ENCODE assay signal across 8 cellular contexts in genomic region chr19:41144403-41144802, GRCh38. TPM values are rescaled to one million over a fixed set of nuclear protein-coding genes. Genes with fewer than 3 reads are reported as not detected.
DNase-seq lines count a peak whose midpoint lies in the region; ATAC-seq and TF ChIP-seq lines count a peak whose summit lies in the region.

No MANE protein-coding gene starts in this region.

- TF ChIP-seq CTCF in lower lobe of right lung (IDR thresholded peaks at IDR 0.05) = peak; percentile 82

- POLR2A ChIA-PET in activated CD4-positive, alpha-beta T cell treated with anti-CD3 and anti-CD28 coated beads, Interleukin-2, amount 10 ng/mL, durations not matched to agents 7 days and 5 days (lab: Charles Lee) = interaction anchor here (0.7 kb wide), 1 partner anchor 313 kb away, joined by 5 read pairs; no protein-coding TSS in a partner anchor

- no peaks in the 10 kb centered on the region for H3K4me1 ChIP-seq in lower lobe of right lung

- no peak overlapping the region for H3K4me3 ChIP-seq in lower lobe of right lung

- in situ Hi-C loops in ACHN (cut with HindIII; ENCODE audit: low pct_ligation_motif_present, low pct_unique_long_range_greater_than_20kb, low sequenced_read_pairs) = no loop called here

- DNase-seq in ACHN (peak; percentile 68), GM19240 (ENCODE audit: insufficient read length, low spot score) (peak; percentile 34), NCI-H748 (lab: John Stamatoyannopoulos, UW; ENCODE audit: unreplicated experiment) (peak; percentile 80), dermis microvascular lymphatic vessel endothelial cell (ENCODE audit: low read depth in 2 of 2) (peak; percentile 79 to 89), lower lobe of right lung (peak; percentile 83)
- DNase-seq in activated CD4-positive, alpha-beta T cell treated with anti-CD3 and anti-CD28 coated beads, Interleukin-2, amount 10 ng/mL, durations not matched to agents 7 days and 5 days = peak; percentile 93
- peak; percentile 61 for DNase-seq in stimulated activated CD8-positive, alpha-beta memory T cell treated with anti-CD3 and anti-CD28 coated beads, Interleukin-12 subunit alpha, Interleukin-12 subunit beta, amount 100 ng/mL, for 4 hours (ENCODE audit: low read depth)

- H3K36me3 ChIP-seq in lower lobe of right lung = no peaks in the 10 kb centered on the region

- no peaks in the 10 kb centered on the region for H3K9me3 ChIP-seq in lower lobe of right lung

- H3K4me1 Mint-ChIP-seq in activated CD4-positive, alpha-beta T cell treated with anti-CD3 and anti-CD28 coated beads, Interleukin-2, amount 10 ng/mL, durations not matched to agents 7 days and 5 days = peaks cover 2% of the 10 kb centered on the region

- H3K4me3 Mint-ChIP-seq in activated CD4-positive, alpha-beta T cell treated with anti-CD3 and anti-CD28 coated beads, Interleukin-2, amount 10 ng/mL, durations not matched to agents 7 days and 5 days = no peak overlapping the region

- no peaks in the 10 kb centered on the region for H3K27me3 ChIP-seq in lower lobe of right lung (ENCODE audit: low read depth)

- intact Hi-C loops in lower lobe of right lung (cut with DNase I) = no loop called here

- ATAC-seq in lower lobe of right lung (peak; percentile 90 to 92), HG03442 (IDR thresholded peaks at IDR 0.05; ENCODE audit: unreplicated experiment) (no peak)

- H3K9me3 Mint-ChIP-seq in activated CD4-positive, alpha-beta T cell treated with anti-CD3 and anti-CD28 coated beads, Interleukin-2, amount 10 ng/mL, durations not matched to agents 7 days and 5 days = no peaks in the 10 kb centered on the region

- H3K27ac Mint-ChIP-seq in activated CD4-positive, alpha-beta T cell treated with anti-CD3 and anti-CD28 coated beads, Interleukin-2, amount 10 ng/mL, durations not matched to agents 7 days and 5 days = no peak overlapping the region

- H3K36me3 Mint-ChIP-seq in activated CD4-positive, alpha-beta T cell treated with anti-CD3 and anti-CD28 coated beads, Interleukin-2, amount 10 ng/mL, durations not matched to agents 7 days and 5 days (ENCODE audit: low read depth) = no peaks in the 10 kb centered on the region

- CTCF ChIA-PET in activated CD4-positive, alpha-beta T cell treated with anti-CD3 and anti-CD28 coated beads, Interleukin-2, amount 10 ng/mL, durations not matched to agents 7 days and 5 days (lab: Charles Lee) = interaction anchor here (0.6 to 2.0 kb wide), 11 partner anchors 13 to 1008 kb away, joined by 3 to 10 read pairs (median 3); no protein-coding TSS in a partner anchor

- H3K27ac ChIP-seq in lower lobe of right lung = no peak overlapping the region

- H3K27me3 Mint-ChIP-seq in activated CD4-positive, alpha-beta T cell treated with anti-CD3 and anti-CD28 coated beads, Interleukin-2, amount 10 ng/mL, durations not matched to agents 7 days and 5 days = peaks cover 15% of the 10 kb centered on the region

RNA-seq across cellular contexts. Expression of gene CYP2F1, which starts 30.2 kb away (rescaled TPM):
- total RNA-seq in activated CD4-positive, alpha-beta T cell treated with anti-CD3 and anti-CD28 coated beads, Interleukin-2, amount 10 ng/mL, durations not matched to agents 7 days and 5 days = not detected
- total RNA-seq in dermis microvascular lymphatic vessel endothelial cell (not detected in 2 replicates), lower lobe of right lung (1.7 TPM)

RNA-seq across cellular contexts. Expression of gene CYP2S1, which starts 48.6 kb away (rescaled TPM):
- under 1 TPM; 0.17 to 0.27 TPM for total RNA-seq in activated CD4-positive, alpha-beta T cell treated with anti-CD3 and anti-CD28 coated beads, Interleukin-2, amount 10 ng/mL, durations not matched to agents 7 days and 5 days
- 0.38 and 0.39 TPM in 2 replicates for total RNA-seq in dermis microvascular lymphatic vessel endothelial cell
- 11.0 TPM for total RNA-seq in lower lobe of right lung

RNA-seq across cellular contexts. Expression of gene CYP2A13, which starts 56.2 kb away (rescaled TPM):
- not detected for total RNA-seq in activated CD4-positive, alpha-beta T cell treated with anti-CD3 and anti-CD28 coated beads, Interleukin-2, amount 10 ng/mL, durations not matched to agents 7 days and 5 days
- total RNA-seq in dermis microvascular lymphatic vessel endothelial cell (not detected in 2 replicates), lower lobe of right lung (not detected)

Comparison
In these comparisons a context has a peak if more than half of its experiments do, and no peak if none do; other contexts are left out.
1. DNase-seq: peak in every context shown above with its lines; median percentile 93 in activated CD4-positive, alpha-beta T cell treated with anti-CD3 and anti-CD28 coated beads, Interleukin-2, amount 10 ng/mL, durations not matched to agents 7 days and 5 days; 84 in dermis microvascular lymphatic vessel endothelial cell; 83 in lower lobe of right lung; 80 in NCI-H748; 68 in ACHN; 61 in stimulated activated CD8-positive, alpha-beta memory T cell treated with anti-CD3 and anti-CD28 coated beads, Interleukin-12 subunit alpha, Interleukin-12 subunit beta, amount 100 ng/mL, for 4 hours; 34 in GM19240.